ENCODE assay signal across 8 cellular contexts in the genomic region with DNA sequence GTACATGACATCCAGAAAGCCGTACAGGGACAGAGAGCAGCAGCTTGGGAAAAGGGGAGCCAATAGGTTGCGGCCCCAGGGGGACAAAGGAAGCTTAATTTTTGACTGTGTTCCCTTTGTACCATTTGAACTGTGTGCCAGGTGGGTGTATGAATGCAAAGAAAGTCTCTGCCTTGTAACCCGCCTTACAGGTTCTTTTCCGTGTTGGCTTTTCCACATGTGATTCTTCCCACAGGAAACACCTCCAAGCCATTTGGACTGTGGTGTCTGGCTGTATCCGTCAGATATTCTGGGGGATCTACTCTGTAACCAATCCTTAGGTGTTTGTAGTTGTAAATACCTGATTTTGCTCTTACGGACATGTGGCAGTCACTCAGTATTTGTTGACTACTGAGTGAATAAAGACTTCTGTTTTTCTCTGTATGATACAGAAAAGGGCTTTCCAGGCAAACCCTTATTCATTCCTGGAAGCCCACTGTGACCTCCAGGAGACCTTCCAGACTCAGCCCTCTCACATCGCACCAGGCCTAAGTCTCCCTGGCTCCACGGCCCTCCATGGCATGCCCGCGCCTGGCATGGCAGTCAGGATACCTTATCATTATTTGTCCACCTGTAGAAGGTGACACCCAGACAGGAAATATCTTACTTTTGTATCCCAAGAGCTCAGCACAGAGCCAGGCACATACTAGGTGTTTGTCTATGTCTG. TPM values are rescaled to one million over a fixed set of nuclear protein-coding genes. Genes with fewer than 3 reads are reported as not detected.
DNase-seq lines count a peak whose midpoint lies in the region; ATAC-seq lines count a peak whose summit lies in the region.
"Had no signal": no experiment of that assay in that cellular context is flagged by ENCODE, and none has a peak within 500 bp of the region (broad histone marks: within the 10 kb centered on the region; RNA-seq: fewer than 3 reads in every experiment).

No MANE protein-coding gene starts in this region.

- H3K4me2 ChIP-seq in skeletal muscle satellite cell (ENCODE audit: low read length) = peak overlapping the region; percentile 92

- CTCF ChIA-PET in activated CD8-positive, alpha-beta T cell treated with anti-CD3 and anti-CD28 coated beads, Interleukin-2, amount 10 ng/mL, durations not matched to agents 7 days and 5 days (lab: Charles Lee) = no interaction called here

- peaks cover 10% of the 10 kb centered on the region for H3K4me1 Mint-ChIP-seq in activated CD8-positive, alpha-beta T cell treated with anti-CD3 and anti-CD28 coated beads, Interleukin-2, amount 10 ng/mL, durations not matched to agents 7 days and 5 days (ENCODE audit: low read depth)

- H3K36me3 ChIP-seq in HAP-1 (replicated peaks) (no peaks in the 10 kb centered on the region), skeletal muscle satellite cell (ENCODE audit: insufficient read depth, low read length) (peaks cover 18% of the 10 kb centered on the region)

- peak overlapping the region; percentile 88 for H3K9ac ChIP-seq in skeletal muscle satellite cell (ENCODE audit: low read depth, low read length)

- H3K27me3 ChIP-seq in HAP-1 (ENCODE audit: low read depth) (peaks cover 10% of the 10 kb centered on the region), skeletal muscle satellite cell (ENCODE audit: control insufficient read depth, insufficient read depth, low read length) (no peaks in the 10 kb centered on the region)

- H3K9me3 ChIP-seq in HAP-1 = no peaks in the 10 kb centered on the region
- H3K9me3 ChIP-seq in skeletal muscle satellite cell (replicated peaks; ENCODE audit: low read length) = no peaks in the 10 kb centered on the region
- H3K9me3 ChIP-seq: mucosa of descending colon had no signal

- H3K36me3 Mint-ChIP-seq in activated CD8-positive, alpha-beta T cell treated with anti-CD3 and anti-CD28 coated beads, Interleukin-2, amount 10 ng/mL, durations not matched to agents 7 days and 5 days (ENCODE audit: low read depth) = no peaks in the 10 kb centered on the region

- H3K4me1 ChIP-seq in HAP-1 (no peaks in the 10 kb centered on the region; the same call in 1 of the 2 replicates), skeletal muscle satellite cell (ENCODE audit: control insufficient read depth, insufficient read depth, low read length) (peaks cover 57% of the 10 kb centered on the region)

- H3K4me3 ChIP-seq in HAP-1 (peak overlapping the region; percentile 30), iPS-11a (ENCODE audit: low read depth, low read length) (peak overlapping the region; percentile 50), skeletal muscle satellite cell (ENCODE audit: low read length) (peak overlapping the region; percentile 84)

- POLR2A ChIA-PET in activated CD8-positive, alpha-beta T cell treated with anti-CD3 and anti-CD28 coated beads, Interleukin-2, amount 10 ng/mL, durations not matched to agents 7 days and 5 days (lab: Charles Lee) = no interaction called here

- H3K27me3 Mint-ChIP-seq in activated CD8-positive, alpha-beta T cell treated with anti-CD3 and anti-CD28 coated beads, Interleukin-2, amount 10 ng/mL, durations not matched to agents 7 days and 5 days (ENCODE audit: low read depth) = peaks cover 53% of the 10 kb centered on the region

- no peak for DNase-seq in HAP-1 (ENCODE audit: low spot score in 2 of 2)
- DNase-seq in activated CD8-positive, alpha-beta T cell treated with anti-CD3 and anti-CD28 coated beads, Interleukin-2, amount 10 ng/mL, durations not matched to agents 7 days and 5 days = no peak

- ATAC-seq in activated CD8-positive, alpha-beta T cell treated with anti-CD3 and anti-CD28 coated beads, Interleukin-2, amount 10 ng/mL, durations not matched to agents 7 days and 5 days = no peak
- ATAC-seq in GM21447 (IDR thresholded peaks at IDR 0.05; ENCODE audit: unreplicated experiment) = no peak
- no peak for ATAC-seq in GM21717 (IDR thresholded peaks at IDR 0.05; ENCODE audit: unreplicated experiment)
- no peak for ATAC-seq in HG03521 (IDR thresholded peaks at IDR 0.05; ENCODE audit: unreplicated experiment)

- peak overlapping the region; percentile 65 for H3K4me3 Mint-ChIP-seq in activated CD8-positive, alpha-beta T cell treated with anti-CD3 and anti-CD28 coated beads, Interleukin-2, amount 10 ng/mL, durations not matched to agents 7 days and 5 days

- H3K27ac Mint-ChIP-seq in activated CD8-positive, alpha-beta T cell treated with anti-CD3 and anti-CD28 coated beads, Interleukin-2, amount 10 ng/mL, durations not matched to agents 7 days and 5 days = no peak overlapping the region

- in situ Hi-C loops in HAP-1 (cut with MboI; ENCODE audit: low sequenced_read_pairs) = no loop called here

- H3K9me3 Mint-ChIP-seq in activated CD8-positive, alpha-beta T cell treated with anti-CD3 and anti-CD28 coated beads, Interleukin-2, amount 10 ng/mL, durations not matched to agents 7 days and 5 days (ENCODE audit: insufficient read depth) = no peaks in the 10 kb centered on the region

RNA-seq across cellular contexts. Expression of gene LRRFIP1, which starts 1.2 kb away (rescaled TPM):
- 100 to 1,000 TPM; 189 to 207 TPM for total RNA-seq in activated CD8-positive, alpha-beta T cell treated with anti-CD3 and anti-CD28 coated beads, Interleukin-2, amount 10 ng/mL, durations not matched to agents 7 days and 5 days
- 41.6 and 46.3 TPM in 2 replicates for total RNA-seq in skeletal muscle satellite cell (2012; rRNA removed)

RNA-seq across cellular contexts. Expression of gene RAB17, which starts 38.1 kb away (rescaled TPM):
- under 1 TPM; 0.16 to 0.61 TPM for total RNA-seq in activated CD8-positive, alpha-beta T cell treated with anti-CD3 and anti-CD28 coated beads, Interleukin-2, amount 10 ng/mL, durations not matched to agents 7 days and 5 days
- total RNA-seq in skeletal muscle satellite cell (2012; rRNA removed) = 0.22 and 0.25 TPM in 2 replicates

Comparison
In these comparisons a context has a peak if more than half of its experiments do, and no peak if none do; other contexts are left out.
1. H3K4me3 ChIP-seq: peak in every context shown above with its lines; median percentile 84 in skeletal muscle satellite cell; 50 in iPS-11a; 30 in HAP-1.